ENCODE assay signal across 8 cellular contexts in genomic region chr2:74835831-74836674, GRCh38. TPM values are rescaled to one million over a fixed set of nuclear protein-coding genes. Genes with fewer than 3 reads are reported as not detected.
A peak's percentile ranks its signal among the peaks of the same experiment; 100 is the strongest.
DNase-seq lines count a peak whose midpoint lies in the region; ATAC-seq and TF ChIP-seq lines count a peak whose summit lies in the region.

No MANE protein-coding gene starts in this region.

- H3K27ac ChIP-seq in OCI-LY1 (ENCODE audit: low read depth, low read length, poor library complexity, severe bottlenecking) = peak overlapping the region; percentile 71

- no peak for ATAC-seq in GM19035 (IDR thresholded peaks at IDR 0.05; ENCODE audit: unreplicated experiment)

- no peaks in the 10 kb centered on the region; the same call in 1 of the 2 replicates for H4K20me1 ChIP-seq in OCI-LY1 (ENCODE audit: insufficient read depth, low read length)

- H3K4me3 Mint-ChIP-seq in type B pancreatic cell = peak overlapping the region; percentile 99

- no peaks in the 10 kb centered on the region for H3K36me3 Mint-ChIP-seq in type B pancreatic cell

- peak overlapping the region; percentile 86 for H3K27ac Mint-ChIP-seq in type B pancreatic cell

- TF ChIP-seq CTCF in GM10248 (IDR thresholded peaks at IDR 0.05; ENCODE audit: control extremely low read depth, extremely low read depth, low read depth, missing control alignments) (peak; percentile 47), OCI-LY1 (IDR thresholded peaks at IDR 0.05; ENCODE audit: low read length) (peak; percentile 74), cardiac fibroblast (IDR thresholded peaks at IDR 0.05; ENCODE audit: low read depth, low read length) (peak; percentile 75), lower leg skin (IDR thresholded peaks at IDR 0.05) (no peak), type B pancreatic cell (conservative IDR thresholded peaks at IDR 0.05) (peak; percentile 80)

- CTCF ChIA-PET in GM10248 (lab: Yijun Ruan, JAX) = interaction anchor here (1.0 to 3.7 kb wide), 27 partner anchors 8 to 247 kb away, joined by 3 to 28 read pairs (median 4); no protein-coding TSS in a partner anchor

- H3K9me2 ChIP-seq in OCI-LY1 (ENCODE audit: low read depth, low read length) = no peaks in the 10 kb centered on the region

- POLR2A ChIA-PET in GM10248 (lab: Yijun Ruan, JAX) = no interaction called here

- peak overlapping the region; percentile 94 for H3K9ac ChIP-seq in OCI-LY1 (ENCODE audit: low read length)

- peaks cover 23% of the 10 kb centered on the region for H3K27me3 Mint-ChIP-seq in type B pancreatic cell

- H3K4me1 ChIP-seq in OCI-LY1 (ENCODE audit: insufficient read depth, low read length, severe bottlenecking) = peaks cover 28% of the 10 kb centered on the region

- peaks cover 51% of the 10 kb centered on the region for H3K79me2 ChIP-seq in OCI-LY1 (ENCODE audit: insufficient read depth, low read length)

- H3K9me3 ChIP-seq in OCI-LY1 (ENCODE audit: low read length) = no peaks in the 10 kb centered on the region

- no peak overlapping the region for H2AFZ ChIP-seq in OCI-LY1 (ENCODE audit: low read length)

- peak overlapping the region; percentile 90 for H3K4me3 ChIP-seq in OCI-LY1 (ENCODE audit: low read depth, low read length, poor library complexity, severe bottlenecking)
- peak overlapping the region; percentile 86 to 99 for H3K4me3 ChIP-seq in cardiac fibroblast (replicated peaks in 1 of 2; ENCODE audit: low read depth in 2 of 2, low read length in 2 of 2)
- peak overlapping the region; percentile 55 for H3K4me3 ChIP-seq in lower leg skin (ENCODE audit: low read depth, poor library complexity, severe bottlenecking)

- H3K27me3 ChIP-seq in OCI-LY1 (ENCODE audit: insufficient read depth, low read length) = no peaks in the 10 kb centered on the region

- 23 to 24% methylated on average over 15 of the region's 15 CpGs for WGBS in lower leg skin, 2 donors

- intact Hi-C loops in lower leg skin (cut with DNase I; ENCODE audit: low total_unique reads) = no loop called here

- no peaks in the 10 kb centered on the region for H3K9me3 Mint-ChIP-seq in type B pancreatic cell

- no peak for TF ChIP-seq POLR2A in lower leg skin (IDR thresholded peaks at IDR 0.05)

- peak overlapping the region; percentile 91 for H3K4me2 ChIP-seq in OCI-LY1 (ENCODE audit: low read length)

- H3F3A ChIP-seq in OCI-LY1 (ENCODE audit: insufficient read depth, low read length) = no peaks in the 10 kb centered on the region

- H3K4me1 Mint-ChIP-seq in type B pancreatic cell (ENCODE audit: unreplicated experiment) = peaks cover 20% of the 10 kb centered on the region

- peaks cover 20% of the 10 kb centered on the region; the same call in 1 of the 2 replicates for H3K36me3 ChIP-seq in OCI-LY1 (ENCODE audit: insufficient read depth, low read length)

- DNase-seq in AG08395 (ENCODE audit: low spot score) = peak; percentile 41
- peak; percentile 70 for DNase-seq in GM10248 (ENCODE audit: extremely low spot score)
- peak; percentile 77 for DNase-seq in HT-29 (ENCODE audit: low spot score)
- peak; percentile 55 to 70 for DNase-seq in cardiac fibroblast (ENCODE audit: low read depth in 2 of 2)
- DNase-seq in lower leg skin (ENCODE audit: low spot score in 2 of 2) = no peak
- DNase-seq in type B pancreatic cell (ENCODE audit: extremely low spot score, unreplicated experiment) = no peak

RNA-seq across cellular contexts. Expression of gene HK2, which starts 2.1 kb away (rescaled TPM):
- total RNA-seq in HT-29 (2014; rRNA removed; shearing (Covaris generic)) = 12.7 and 23.7 TPM in 2 replicates
- total RNA-seq in lower leg skin (10 to 100 TPM; 22.4 to 27.3 (median 25.8) TPM), type B pancreatic cell (ENCODE audit: low replicate concordance) (13.3 and 27.6 TPM in 2 replicates)

Comparison
In these comparisons a context has a peak if more than half of its experiments do, and no peak if none do; other contexts are left out.
1. DNase-seq: peak in AG08395 (single experiment), GM10248 (single experiment), HT-29 (single experiment) and cardiac fibroblast (2 of 2); none in lower leg skin (0 of 2) and type B pancreatic cell (single experiment).
2. CTCF ChIP-seq: peak in GM10248 (single experiment), OCI-LY1 (single experiment), cardiac fibroblast (single experiment) and type B pancreatic cell (single experiment); none in lower leg skin (0 of 3).
3. Peak in every context shown above with its lines, with median percentiles within 50 percentile points of each other: H3K4me3 ChIP-seq.